12 cellular contexts compared by ENCODE assay signal in genomic region chr13:79779061-79779460, GRCh38.
"Had no signal": no experiment of that assay in that cellular context is flagged by ENCODE, and none has a peak within 500 bp of the region (broad histone marks: within the 10 kb centered on the region; RNA-seq: fewer than 3 reads in every experiment).

No MANE protein-coding gene starts in this region.

- ATAC-seq: stimulated activated naive CD8-positive, alpha-beta T cell treated with anti-CD3 and anti-CD28 coated beads, Interleukin-15, Interleukin-2, amounts not matched to agents 100 U/mL and 50 U/mL, for 24 hours had no signal

- H3K27me3 ChIP-seq: brain microvascular endothelial cell, esophagus squamous epithelium, ovary, upper lobe of left lung had no signal

- H3K36me3 ChIP-seq: brain microvascular endothelial cell, esophagus squamous epithelium, ovary, upper lobe of left lung had no signal

- H3K27ac ChIP-seq: brain microvascular endothelial cell, esophagus squamous epithelium, upper lobe of left lung had no signal

- DNase-seq: activated effector memory CD4-positive, alpha-beta T cell treated with Interleukin-2 at 50 U/mL for 16 hours; brain microvascular endothelial cell; esophagus squamous epithelium; glutamatergic neuron; immature natural killer cell; stimulated activated CD4-positive, alpha-beta T cell treated with anti-CD3 and anti-CD28 coated beads, Interleukin-4, amount 100 ng/mL, for 1 hour; stimulated activated CD8-positive, alpha-beta memory T cell treated with anti-CD3 and anti-CD28 coated beads, Interleukin-4, amount 100 ng/mL, for 48 hours; stimulated activated naive CD8-positive, alpha-beta T cell treated with anti-CD3 and anti-CD28 coated beads, Interleukin-15, Interleukin-2, amounts not matched to agents 100 U/mL and 50 U/mL, for 24 hours had no signal

- H3K9me3 Mint-ChIP-seq: immature natural killer cell had no signal

- H3K4me3 ChIP-seq: esophagus squamous epithelium, lung, ovary, upper lobe of left lung had no signal

- H3K27ac Mint-ChIP-seq: activated naive CD8-positive, alpha-beta T cell; immature natural killer cell had no signal

- H3K4me3 Mint-ChIP-seq: activated naive CD8-positive, alpha-beta T cell; immature natural killer cell had no signal

- H3K9me3 ChIP-seq: esophagus squamous epithelium, ovary, upper lobe of left lung had no signal

- H3K36me3 Mint-ChIP-seq: activated naive CD8-positive, alpha-beta T cell; immature natural killer cell had no signal
